Comparison of ENCODE assay signal across 26 cellular contexts in the genomic region with DNA sequence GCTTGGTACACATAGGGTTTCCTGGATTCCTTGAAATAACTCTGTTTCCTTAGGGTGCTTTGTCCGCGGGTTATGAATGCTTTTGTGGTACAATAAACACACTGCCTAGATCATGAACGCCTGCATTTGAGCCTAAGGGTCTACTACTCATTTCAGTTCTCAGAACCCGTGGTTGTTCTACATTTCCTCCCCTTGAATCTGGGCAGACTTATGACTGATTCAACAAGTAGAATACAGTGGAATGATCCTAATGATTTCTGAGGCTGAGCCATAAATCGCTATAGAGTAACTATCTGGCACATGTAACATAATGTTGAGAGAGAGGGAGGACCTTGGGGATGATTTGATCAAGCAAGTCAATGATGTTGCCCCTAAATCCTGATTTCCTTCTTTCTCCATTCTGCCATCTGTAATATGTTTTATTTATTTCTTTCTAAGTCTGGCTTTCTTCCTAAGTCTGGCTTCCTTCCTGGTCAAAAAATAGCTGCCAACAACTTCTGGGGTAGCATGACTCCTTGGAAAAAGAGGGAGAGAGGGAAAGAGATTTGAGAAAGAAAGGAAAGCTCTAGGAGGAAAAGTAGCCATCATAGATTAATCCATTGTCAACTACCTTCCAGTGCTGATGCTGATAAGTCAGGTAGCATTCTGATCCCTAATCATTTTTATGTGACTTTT.
"Had no signal": no experiment of that assay in that cellular context is flagged by ENCODE, and none has a peak within 500 bp of the region (broad histone marks: within the 10 kb centered on the region; RNA-seq: fewer than 3 reads in every experiment).

No MANE protein-coding gene starts in this region.

- H3K27me3 Mint-ChIP-seq: stimulated activated memory B cell treated with anti-CD40 and anti-IgM and Interleukin-4, amounts not matched to agents 10 μg/mL and 1 μg/mL and 100 μg/mL, for 72 hours; stimulated activated naive CD8-positive, alpha-beta T cell treated with anti-CD3 and anti-CD28 coated beads, Interleukin-15, Interleukin-2, amounts not matched to agents 100 ng/mL and 50 ng/mL, for 24 hours; type B pancreatic cell had no signal

- H3K27ac ChIP-seq: epithelial cell of prostate, gastrocnemius medialis, neural progenitor cell, prostate gland, right atrium auricular region, tibial artery had no signal

- H3K4me1 ChIP-seq: gastrocnemius medialis, neural progenitor cell, prostate gland, right atrium auricular region, tibial artery had no signal

- H3K4me1 Mint-ChIP-seq: endodermal cell; nephron; neural progenitor cell; stimulated activated memory B cell treated with anti-CD40 and anti-IgM and Interleukin-4, amounts not matched to agents 10 μg/mL and 1 μg/mL and 100 μg/mL, for 72 hours had no signal

- H3K4me3 Mint-ChIP-seq: endodermal cell; mesothelial cell of epicardium; naive thymus-derived CD4-positive, alpha-beta T cell; nephron; neural progenitor cell; stimulated activated memory B cell treated with anti-CD40 and anti-IgM and Interleukin-4, amounts not matched to agents 10 μg/mL and 1 μg/mL and 100 μg/mL, for 72 hours; stimulated activated naive CD8-positive, alpha-beta T cell treated with anti-CD3 and anti-CD28 coated beads, Interleukin-15, Interleukin-2, amounts not matched to agents 100 ng/mL and 50 ng/mL, for 24 hours; type B pancreatic cell had no signal

- H3K36me3 ChIP-seq: gastrocnemius medialis, neural progenitor cell, prostate gland, right atrium auricular region, tibial artery had no signal

- H3K9me3 Mint-ChIP-seq: endodermal cell; naive thymus-derived CD4-positive, alpha-beta T cell; neural progenitor cell; stimulated activated memory B cell treated with anti-CD40 and anti-IgM and Interleukin-4, amounts not matched to agents 10 μg/mL and 1 μg/mL and 100 μg/mL, for 72 hours; stimulated activated naive CD8-positive, alpha-beta T cell treated with anti-CD3 and anti-CD28 coated beads, Interleukin-15, Interleukin-2, amounts not matched to agents 100 ng/mL and 50 ng/mL, for 24 hours; type B pancreatic cell had no signal

- H3K27me3 ChIP-seq: dorsolateral prefrontal cortex, gastrocnemius medialis, neural progenitor cell, right atrium auricular region, tibial artery had no signal

- DNase-seq: central memory CD4-positive, alpha-beta T cell; dorsolateral prefrontal cortex; effector CD8-positive, alpha-beta T cell; endodermal cell; gastrocnemius medialis; head of caudate nucleus; mesenchymal stem cell; naive thymus-derived CD4-positive, alpha-beta T cell; stimulated activated CD4-positive, alpha-beta T cell treated with anti-CD3 and anti-CD28 coated beads, Interleukin-12 subunit alpha, Interleukin-12 subunit beta, amount 100 ng/mL, for 4 hours; stimulated activated CD4-positive, alpha-beta T cell treated with anti-CD3 and anti-CD28 coated beads, Interleukin-1b, Interleukin-23, amount 100 ng/mL, for 48 hours; stimulated activated CD4-positive, alpha-beta T cell treated with anti-CD3 and anti-CD28 coated beads, Interleukin-4, amount 100 ng/mL, for 24 hours; tibial artery had no signal

- H3K4me3 ChIP-seq: dorsolateral prefrontal cortex, gastrocnemius medialis, lung, mucosa of descending colon, neural progenitor cell, prostate gland, right atrium auricular region, smooth muscle cell, tibial artery had no signal

- H3K36me3 Mint-ChIP-seq: naive thymus-derived CD4-positive, alpha-beta T cell; neural progenitor cell; stimulated activated memory B cell treated with anti-CD40 and anti-IgM and Interleukin-4, amounts not matched to agents 10 μg/mL and 1 μg/mL and 100 μg/mL, for 72 hours; type B pancreatic cell had no signal

- ATAC-seq: esophagus mucosa; gastrocnemius medialis; mucosa of descending colon; naive thymus-derived CD4-positive, alpha-beta T cell; sciatic nerve; stimulated activated memory B cell treated with anti-CD40 and anti-IgM and Interleukin-4, amounts not matched to agents 10 μg/mL and 1 μg/mL and 100 μg/mL, for 72 hours had no signal

- H3K9me3 ChIP-seq: gastrocnemius medialis, mucosa of descending colon, prostate gland, right atrium auricular region, tibial artery had no signal

- H3K27ac Mint-ChIP-seq: endodermal cell; mesothelial cell of epicardium; naive thymus-derived CD4-positive, alpha-beta T cell; nephron; neural progenitor cell; stimulated activated memory B cell treated with anti-CD40 and anti-IgM and Interleukin-4, amounts not matched to agents 10 μg/mL and 1 μg/mL and 100 μg/mL, for 72 hours; stimulated activated naive CD8-positive, alpha-beta T cell treated with anti-CD3 and anti-CD28 coated beads, Interleukin-15, Interleukin-2, amounts not matched to agents 100 ng/mL and 50 ng/mL, for 24 hours; type B pancreatic cell had no signal
